In genomic region chr5:141655020-141655419, GRCh38 we compare ENCODE assay signal across 25 cellular contexts.
"Had no signal": no experiment of that assay in that cellular context is flagged by ENCODE, and none has a peak within 500 bp of the region (broad histone marks: within the 10 kb centered on the region; RNA-seq: fewer than 3 reads in every experiment).

No MANE protein-coding gene starts in this region.

- DNase-seq: cerebellar nuclear complex; cortex of kidney; effector memory CD8-positive, alpha-beta T cell; gastrocnemius medialis; head of caudate nucleus; left ventricle myocardium superior; naive B cell; nucleus accumbens; ovary; psoas muscle; right cardiac atrium; stimulated activated CD4-positive, alpha-beta T cell treated with anti-CD3 and anti-CD28 coated beads, Interleukin-15, amount 100 ng/mL, for 24 hours; stimulated activated CD4-positive, alpha-beta T cell treated with anti-CD3 and anti-CD28 coated beads, Interleukin-2, amount 100 ng/mL, for 48 hours; stimulated activated naive CD4-positive, alpha-beta T cell; stomach; thyroid gland had no signal

- H3K9me3 ChIP-seq: gastrocnemius medialis, ovary, psoas muscle, stomach, thyroid gland had no signal

- H2AFZ ChIP-seq: neural progenitor cell had no signal

- H3K27me3 Mint-ChIP-seq: effector memory CD8-positive, alpha-beta T cell had no signal

- H3K4me1 ChIP-seq: neural progenitor cell, psoas muscle had no signal

- H3K27ac ChIP-seq: epithelial cell of prostate, gastrocnemius medialis, neural progenitor cell, ovary, psoas muscle, skin epidermis, stomach, thyroid gland had no signal

- H3K4me3 ChIP-seq: gastrocnemius medialis, lung, neural progenitor cell, ovary, psoas muscle, skin epidermis, stomach, thyroid gland had no signal

- H3K4me1 Mint-ChIP-seq: nephron had no signal

- H3K27ac Mint-ChIP-seq: effector memory CD8-positive, alpha-beta T cell; memory B cell; naive B cell; nephron; neural progenitor cell had no signal

- H3K36me3 ChIP-seq: gastrocnemius medialis, neural progenitor cell, ovary, thyroid gland had no signal

- H3K27me3 ChIP-seq: gastrocnemius medialis, ovary, stomach, thyroid gland had no signal

- H3K9ac ChIP-seq: neural progenitor cell had no signal

- H3K9me3 Mint-ChIP-seq: effector memory CD8-positive, alpha-beta T cell; nephron; neural progenitor cell had no signal

- ATAC-seq: effector memory CD8-positive, alpha-beta T cell; esophagus mucosa; gastrocnemius medialis; left ventricle myocardium superior; psoas muscle; right cardiac atrium had no signal

- FAIRE-seq: endometrium, keratinocyte had no signal

- H3K4me2 ChIP-seq: neural progenitor cell had no signal

- H3K4me3 Mint-ChIP-seq: effector memory CD8-positive, alpha-beta T cell; memory B cell; nephron; neural progenitor cell had no signal
